In genomic region chr9:99400184-99400731, GRCh38 we compare ENCODE assay signal across 2 cellular contexts.
A peak's percentile ranks its signal among the peaks of the same experiment; 100 is the strongest.
TF ChIP-seq lines count a peak whose summit lies in the region.

No MANE protein-coding gene starts in this region.

TF ChIP-seq in SK-N-SH, 30 proteins besides CTCF, POLR2A, EP300 and RAD21 (continued from another document):
- TF ChIP-seq SMC3 (IDR thresholded peaks at IDR 0.05; ENCODE audit: low read depth, low read length) = peak; percentile 6; the same call in 1 of the 2 replicates
- no peak for TF ChIP-seq TAF1 (IDR thresholded peaks at IDR 0.05; ENCODE audit: borderline replicate concordance, low read depth, low read length)
- no peak for TF ChIP-seq PBX3 (IDR thresholded peaks at IDR 0.05)
- TF ChIP-seq RXRA (IDR thresholded peaks at IDR 0.05; ENCODE audit: borderline replicate concordance, low read depth) = no peak

TF ChIP-seq in HepG2, 621 proteins besides CTCF, POLR2A, EP300 and RAD21 (continued from another document):
- no peak for TF ChIP-seq PBX3 (CRISPR knock-in tag; IDR thresholded peaks at IDR 0.05; ENCODE audit: borderline replicate concordance)
- TF ChIP-seq HOXD1 (CRISPR knock-in tag; IDR thresholded peaks at IDR 0.05) = no peak
- no peak for TF ChIP-seq ZIK1 (CRISPR knock-in tag; IDR thresholded peaks at IDR 0.05; ENCODE audit: borderline replicate concordance, low read depth)
- TF ChIP-seq ZNF569 (CRISPR knock-in tag; IDR thresholded peaks at IDR 0.05; ENCODE audit: borderline replicate concordance) = no peak
- TF ChIP-seq ATF5 (CRISPR knock-in tag; IDR thresholded peaks at IDR 0.05; ENCODE audit: low read depth) = no peak
- TF ChIP-seq ZMAT3 (CRISPR knock-in tag; conservative IDR thresholded peaks at IDR 0.05) = no peak
- TF ChIP-seq MED1 (CRISPR knock-in tag; IDR thresholded peaks at IDR 0.05) = no peak
- no peak for TF ChIP-seq NR2F2 (IDR thresholded peaks at IDR 0.05; ENCODE audit: borderline replicate concordance, low read depth)
- TF ChIP-seq ZNF816 (CRISPR knock-in tag; IDR thresholded peaks at IDR 0.05; ENCODE audit: borderline replicate concordance) = no peak
- TF ChIP-seq HNRNPH1 (optimal IDR thresholded peaks at IDR 0.05; ENCODE audit: low read depth, low read length) = no peak
- no peak for TF ChIP-seq ZNF235 (CRISPR knock-in tag; IDR thresholded peaks at IDR 0.05; ENCODE audit: borderline replicate concordance)
- no peak for TF ChIP-seq ZNF549 (CRISPR knock-in tag; IDR thresholded peaks at IDR 0.05)
- TF ChIP-seq SAP130 (CRISPR knock-in tag; IDR thresholded peaks at IDR 0.05; ENCODE audit: low read depth) = no peak
- TF ChIP-seq NCOA5 (CRISPR knock-in tag; IDR thresholded peaks at IDR 0.05) = no peak
